Comparison of ENCODE assay signal across 21 cellular contexts in the genomic region with DNA sequence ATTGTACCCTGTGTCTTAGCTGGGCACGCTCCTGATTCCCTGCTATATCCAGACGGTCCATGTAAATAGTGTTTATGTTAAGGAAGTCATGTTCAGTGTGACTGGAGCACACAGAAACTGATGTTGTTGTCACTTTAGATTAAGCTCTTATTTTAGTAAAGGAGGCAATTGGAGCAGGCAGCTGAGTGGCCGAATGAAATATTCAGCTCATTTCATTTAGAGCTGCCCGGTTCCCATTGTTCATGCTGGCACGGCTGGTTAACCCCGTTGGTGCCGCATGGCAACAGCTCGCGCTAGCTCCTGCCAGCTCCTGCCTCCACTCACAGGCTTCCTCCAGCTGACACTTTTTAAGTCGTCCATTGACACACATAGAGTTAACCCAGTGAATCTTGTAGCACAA.
DNase-seq lines count a peak whose midpoint lies in the region; TF ChIP-seq lines count a peak whose summit lies in the region.
"Had no signal": no experiment of that assay in that cellular context is flagged by ENCODE, and none has a peak within 500 bp of the region (broad histone marks: within the 10 kb centered on the region; RNA-seq: fewer than 3 reads in every experiment).

No MANE protein-coding gene starts in this region.

- no peak overlapping the region for H3K9ac ChIP-seq in iPS-20b (ENCODE audit: low read depth, low read length)
- no peak overlapping the region for H3K9ac ChIP-seq in stomach smooth muscle (ENCODE audit: low read length in 2 of 2)

- H3K4me3 ChIP-seq in iPS-20b (ENCODE audit: low read length) (no peak overlapping the region), stomach smooth muscle (ENCODE audit: low read length in 2 of 2) (peak overlapping the region; percentile 3 to 61)
- H3K4me3 ChIP-seq: esophagus muscularis mucosa, gastroesophageal sphincter, HAP-1, K562 had no signal

- TF ChIP-seq CTCF in brain (conservative IDR thresholded peaks at IDR 0.05), result no peak

- H3K36me3 ChIP-seq in iPS-20b (ENCODE audit: insufficient read depth, low read depth, low read length), result no peaks in the 10 kb centered on the region
- no peaks in the 10 kb centered on the region for H3K36me3 ChIP-seq in stomach smooth muscle (ENCODE audit: control insufficient read depth in 2 of 2, insufficient read depth in 2 of 2, low read length in 2 of 2)
- H3K36me3 ChIP-seq: BE2C, esophagus muscularis mucosa, gastroesophageal sphincter, HAP-1 had no signal

- no peaks in the 10 kb centered on the region for H3K27me3 Mint-ChIP-seq in brain

- H3K27ac Mint-ChIP-seq in brain, result peak overlapping the region; percentile 73 to 98 (median 91)
- H3K27ac Mint-ChIP-seq: T-helper 1 cell treated with Interleukin-12 subunit alpha and Interleukin-12 subunit beta and Interleukin-4 antibody, amounts not matched to agents 30 μg/mL and 1 μg/mL, for 36 hours had no signal

- no peaks in the 10 kb centered on the region; the same call in 1 of the 2 replicates for H3K9me3 ChIP-seq in iPS-20b (ENCODE audit: insufficient read depth, low read depth, low read length)
- H3K9me3 ChIP-seq in stomach smooth muscle (ENCODE audit: control insufficient read depth in 2 of 2, low read length in 2 of 2), result no peaks in the 10 kb centered on the region
- H3K9me3 ChIP-seq: BE2C, HAP-1 had no signal

- peaks cover 13% of the 10 kb centered on the region for H3K4me1 ChIP-seq in iPS-20b (ENCODE audit: insufficient read depth, low read length)
- peaks cover 8% of the 10 kb centered on the region for H3K4me1 ChIP-seq in stomach smooth muscle (ENCODE audit: control insufficient read depth, insufficient read depth, low read length)
- H3K4me1 ChIP-seq: BE2C, Caco-2, HAP-1 had no signal

- peaks cover 51% of the 10 kb centered on the region for H3K4me1 Mint-ChIP-seq in brain

- peak overlapping the region; percentile 57 for H3K27ac ChIP-seq in iPS-20b (ENCODE audit: low read length)
- no peak overlapping the region for H3K27ac ChIP-seq in stomach smooth muscle (ENCODE audit: low read length)
- H3K27ac ChIP-seq: esophagus muscularis mucosa, gastroesophageal sphincter had no signal

- peaks cover 7 to 12% (median 10%) of the 10 kb centered on the region in 5 experiments for H3K9me3 Mint-ChIP-seq in brain

- H3K36me3 Mint-ChIP-seq in brain, result peaks cover 11% of the 10 kb centered on the region

- DNase-seq in NCI-H82 (lab: John Stamatoyannopoulos, UW) (peak; percentile 32), NCI-H82 treated with DMSO at 0.1 percent for 48 hours (lab: John Stamatoyannopoulos, UW; ENCODE audit: unreplicated experiment) (no peak), NCI-H187 (lab: John Stamatoyannopoulos, UW) (no peak), DMS53 (lab: John Stamatoyannopoulos, UW) (no peak), NCI-H2029 treated with DMSO at 0.1 percent for 48 hours (lab: John Stamatoyannopoulos, UW) (no peak)
- DNase-seq: activated effector memory CD4-positive, alpha-beta T cell treated with Interleukin-2 at 50 U/mL for 16 hours; BE2C; Caco-2; effector CD8-positive, alpha-beta T cell; MM.1S; NCI-H187 treated with DMSO at 0.1 percent for 48 hours; OCI-M1; SIG-M5 had no signal

- peak overlapping the region; percentile 42 to 85 (median 78) for H3K4me3 Mint-ChIP-seq in brain
- H3K4me3 Mint-ChIP-seq: T-helper 1 cell treated with Interleukin-12 subunit alpha and Interleukin-12 subunit beta and Interleukin-4 antibody, amounts not matched to agents 30 μg/mL and 1 μg/mL, for 36 hours had no signal

- H3K27me3 ChIP-seq in iPS-20b (ENCODE audit: insufficient read depth, low read length) (no peaks in the 10 kb centered on the region), stomach smooth muscle (ENCODE audit: control insufficient read depth in 1 of 2, insufficient read depth in 2 of 2, low read length in 2 of 2) (no peaks in the 10 kb centered on the region)
- H3K27me3 ChIP-seq: BE2C, esophagus muscularis mucosa, gastroesophageal sphincter had no signal
